Comparison of ENCODE assay signal across 9 cellular contexts in the genomic region with DNA sequence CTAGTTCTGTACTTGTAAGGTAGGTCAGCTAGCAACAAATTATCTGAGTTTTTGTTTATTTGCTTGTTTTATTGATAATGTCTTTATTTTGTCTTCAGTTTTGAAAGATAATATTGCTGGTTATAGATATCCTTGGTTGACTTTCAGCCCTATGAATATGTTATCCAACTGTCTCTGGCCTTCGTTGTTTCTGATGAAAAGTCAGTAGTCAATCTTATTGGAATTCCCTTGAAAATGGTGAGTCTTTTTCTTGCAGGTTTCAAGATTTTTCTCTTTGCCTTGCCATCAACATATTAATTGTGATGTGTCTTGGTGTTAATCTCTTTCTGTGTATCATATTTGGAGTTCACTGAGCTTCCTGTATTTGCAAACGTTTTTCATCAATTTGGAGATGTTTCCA.
"Had no signal": no experiment of that assay in that cellular context is flagged by ENCODE, and none has a peak within 500 bp of the region (broad histone marks: within the 10 kb centered on the region; RNA-seq: fewer than 3 reads in every experiment).

No MANE protein-coding gene starts in this region.

- H3K27ac ChIP-seq: GM23248 had no signal

- H2AFZ ChIP-seq: GM23248 had no signal

- FAIRE-seq: H54, HTR-8/SVneo had no signal

- H3K4me3 ChIP-seq: GM23248 had no signal

- H3K9ac ChIP-seq: GM23248 had no signal

- DNase-seq: GM23248, GOT3, H9, HCEC 1CT, HFFc6, Kasumi-1, KG1 had no signal
